11 cellular contexts compared by ENCODE assay signal in genomic region chr18:61833978-61834377, GRCh38. TPM values are rescaled to one million over a fixed set of nuclear protein-coding genes. Genes with fewer than 3 reads are reported as not detected.
DNase-seq lines count a peak whose midpoint lies in the region; TF ChIP-seq lines count a peak whose summit lies in the region.
"Had no signal": no experiment of that assay in that cellular context is flagged by ENCODE, and none has a peak within 500 bp of the region (broad histone marks: within the 10 kb centered on the region; RNA-seq: fewer than 3 reads in every experiment).

No MANE protein-coding gene starts in this region.

- no peak for TF ChIP-seq RAD21 in SK-N-SH (IDR thresholded peaks at IDR 0.05; ENCODE audit: low read length)

- peak overlapping the region; percentile 94 for H3K27ac ChIP-seq in SK-N-SH (ENCODE audit: low read depth in 2 of 2, low read length in 1 of 2)
- H3K27ac ChIP-seq in osteoblast (ENCODE audit: low read depth, low read length): peak overlapping the region; percentile 29
- H3K27ac ChIP-seq: tibial nerve had no signal

- H2AFZ ChIP-seq in SK-N-SH (ENCODE audit: low read depth): no peak overlapping the region
- H2AFZ ChIP-seq in osteoblast (ENCODE audit: low read length): no peak overlapping the region

- H3K4me2 ChIP-seq in SK-N-SH (peak overlapping the region; percentile 45), osteoblast (ENCODE audit: insufficient read depth, low read length) (peak overlapping the region; percentile 23)

- H3K9me2 ChIP-seq in SK-N-SH: no peaks in the 10 kb centered on the region

- peak in 1 of 2 experiments; percentile 50; a peak in 1 of 4 replicates for TF ChIP-seq EP300 in SK-N-SH (IDR thresholded peaks at IDR 0.05; ENCODE audit: borderline replicate concordance in 1 of 2, low read depth in 1 of 2, low read length in 1 of 2)

- H3K27me3 ChIP-seq in SK-N-SH (ENCODE audit: insufficient read depth) (no peaks in the 10 kb centered on the region), osteoblast (ENCODE audit: insufficient read depth, low read length) (no peaks in the 10 kb centered on the region)
- H3K27me3 ChIP-seq: tibial nerve had no signal

- DNase-seq in HFF-Myc (ENCODE audit: extremely low read depth, low read depth): peak; percentile 14
- no peak for DNase-seq in SK-N-SH
- DNase-seq in fibroblast of mammary gland (ENCODE audit: low read depth): peak; percentile 25
- DNase-seq in osteoblast (ENCODE audit: insufficient read length, low spot score, missing footprints): no peak
- no peak for DNase-seq in NOMO-1 treated with DMSO at 0.1 percent for 48 hours (lab: John Stamatoyannopoulos, UW; ENCODE audit: unreplicated experiment)
- no peak for DNase-seq in NCI-H446 treated with DMSO at 0.1 percent for 48 hours (lab: John Stamatoyannopoulos, UW)
- no peak for DNase-seq in COLO829 (ENCODE audit: low spot score)
- DNase-seq: NCI-H1930, SHP77 had no signal

- TF ChIP-seq CTCF in HFF-Myc (IDR thresholded peaks at IDR 0.05; ENCODE audit: low read depth, low read length, missing control alignments) (no peak), SK-N-SH (IDR thresholded peaks at IDR 0.05) (no peak), fibroblast of mammary gland (conservative IDR thresholded peaks at IDR 0.05; ENCODE audit: control insufficient read depth, insufficient read depth, low read depth, low read length) (no peak), osteoblast (IDR thresholded peaks at IDR 0.05; ENCODE audit: extremely low read depth, low read depth, low read length) (no peak)

- H4K20me1 ChIP-seq in SK-N-SH (ENCODE audit: insufficient read depth) (peaks cover 4% of the 10 kb centered on the region; the same call in 1 of the 2 replicates), osteoblast (ENCODE audit: insufficient read depth, low read length) (no peaks in the 10 kb centered on the region)

- peaks cover 34% of the 10 kb centered on the region for H3F3A ChIP-seq in SK-N-SH (replicated peaks; ENCODE audit: insufficient read depth)

- WGBS in SK-N-SH (ENCODE audit: low lambda C conversion rate): 16% methylated on average over 4 of the region's 4 CpGs

- H3K36me3 ChIP-seq in SK-N-SH (replicated peaks in 1 of 2; ENCODE audit: control insufficient read depth in 1 of 2, insufficient read depth in 2 of 2, low read length in 1 of 2): peaks cover 4 to 17% of the 10 kb centered on the region in 2 experiments
- no peaks in the 10 kb centered on the region for H3K36me3 ChIP-seq in osteoblast (ENCODE audit: insufficient read depth, low read length)
- H3K36me3 ChIP-seq: tibial nerve had no signal

- H3K4me3 ChIP-seq in HFF-Myc (replicated peaks; ENCODE audit: low read depth, low read length) (no peak overlapping the region), SK-N-SH (ENCODE audit: low read depth in 2 of 2, low read length in 1 of 2) (0 out of 4 replicates have a peak overlapping the region, but pooled peaks of 1 of the 2 experiments have one; percentile 8), fibroblast of mammary gland (ENCODE audit: control insufficient read depth, low read depth, low read length) (no peak overlapping the region), osteoblast (ENCODE audit: insufficient read depth, low read length) (no peak overlapping the region)
- H3K4me3 ChIP-seq: tibial nerve had no signal

- CTCF ChIA-PET in SK-N-SH (lab: Yijun Ruan, JAX): interaction anchor here (1.7 to 1.9 kb wide), 2 partner anchors 21 to 23 kb away, joined by 4 to 6 read pairs; no protein-coding TSS in a partner anchor

- POLR2A ChIA-PET in SK-N-SH (lab: Yijun Ruan, JAX): no interaction called here

- peak overlapping the region; percentile 14; the same call in 1 of the 2 replicates for H3K9ac ChIP-seq in SK-N-SH

- H3K9me3 ChIP-seq in SK-N-SH (peaks cover 5% of the 10 kb centered on the region; the same call in 1 of the 2 replicates), osteoblast (ENCODE audit: low read depth, low read length) (no peaks in the 10 kb centered on the region)

- peaks cover 20 to 26% of the 10 kb centered on the region in 2 experiments for H3K4me1 ChIP-seq in SK-N-SH (ENCODE audit: control insufficient read depth in 1 of 2, insufficient read depth in 2 of 2, low read depth in 1 of 2, low read length in 1 of 2)
- H3K4me1 ChIP-seq in osteoblast (ENCODE audit: insufficient read depth, low read length): peaks cover 20% of the 10 kb centered on the region
- H3K4me1 ChIP-seq: tibial nerve had no signal

- H3K79me2 ChIP-seq in SK-N-SH (ENCODE audit: insufficient read depth): peaks cover 91% of the 10 kb centered on the region
- H3K79me2 ChIP-seq in osteoblast (ENCODE audit: insufficient read depth, low read length): peaks cover 8% of the 10 kb centered on the region

TF ChIP-seq in SK-N-SH, 30 proteins besides CTCF, POLR2A, EP300 and RAD21 (continues in another document):
- TF ChIP-seq FOSL2 (IDR thresholded peaks at IDR 0.05; ENCODE audit: borderline replicate concordance, low read depth) (peak; percentile 77), REST (IDR thresholded peaks at IDR 0.05; ENCODE audit: low read depth, low read length) (no peak), MAX (IDR thresholded peaks at IDR 0.05; ENCODE audit: low read depth) (peak; percentile 14; the same call in 1 of the 2 replicates), JUND (IDR thresholded peaks at IDR 0.05) (peak; percentile 81), POLR2AphosphoS5 (IDR thresholded peaks at IDR 0.05; ENCODE audit: low read depth, low read length) (peak; percentile 28; the same call in 1 of the 2 replicates), NFIC (IDR thresholded peaks at IDR 0.05; ENCODE audit: borderline replicate concordance) (peak; percentile 88), SMC3 (IDR thresholded peaks at IDR 0.05; ENCODE audit: low read depth, low read length) (no peak), TAF1 (IDR thresholded peaks at IDR 0.05; ENCODE audit: borderline replicate concordance, low read depth, low read length) (no peak), TEAD4 (IDR thresholded peaks at IDR 0.05; ENCODE audit: borderline replicate concordance, insufficient read depth) (no peak), TCF12 (IDR thresholded peaks at IDR 0.05) (peak; percentile 83), GABPA (IDR thresholded peaks at IDR 0.05; ENCODE audit: low read depth) (no peak), FOXJ3 (CRISPR knock-in tag; IDR thresholded peaks at IDR 0.05) (no peak), EZH2phosphoT487 (IDR thresholded peaks at IDR 0.05; ENCODE audit: borderline replicate concordance, low read depth) (no peak), PBX3 (IDR thresholded peaks at IDR 0.05) (peak; percentile 66), RCOR1 (IDR thresholded peaks at IDR 0.05; ENCODE audit: low read length) (0 out of 2 replicates have a peak, but pooled peaks have one; percentile 20), RFX5 (IDR thresholded peaks at IDR 0.05; ENCODE audit: low read length) (no peak), FOXM1 (IDR thresholded peaks at IDR 0.05; ENCODE audit: low read depth) (0 out of 2 replicates have a peak, but pooled peaks have one; percentile 33)

RNA-seq across cellular contexts. Expression of gene RNF152, which starts 58.8 kb away (rescaled TPM):
- polyA plus RNA-seq in SK-N-SH (2012; rRNA removed): 6.6 and 7.9 TPM in 2 replicates
- polyA plus RNA-seq in SK-N-SH (2012; cell fraction: cytosol; rRNA removed): 3.4 and 5.5 TPM in 2 replicates
- 4.3 and 5.7 TPM in 2 replicates for polyA plus RNA-seq in SK-N-SH (2012; cell fraction: nucleus; rRNA removed)
- 3.3 and 5.0 TPM in 2 replicates for total RNA-seq in osteoblast
- polyA plus RNA-seq: naive thymus-derived CD8-positive, alpha-beta T cell had no signal

Comparison
In these comparisons a context has a peak if more than half of its experiments do, and no peak if none do; other contexts are left out.
1. DNase-seq: peak in HFF-Myc (single experiment) and fibroblast of mammary gland (single experiment); none in SK-N-SH (single experiment), osteoblast (single experiment), NOMO-1 treated with DMSO at 0.1 percent for 48 hours (single experiment), NCI-H446 treated with DMSO at 0.1 percent for 48 hours (single experiment) and COLO829 (single experiment).